Comparison of ENCODE assay signal across 1 cellular context in the genomic region with DNA sequence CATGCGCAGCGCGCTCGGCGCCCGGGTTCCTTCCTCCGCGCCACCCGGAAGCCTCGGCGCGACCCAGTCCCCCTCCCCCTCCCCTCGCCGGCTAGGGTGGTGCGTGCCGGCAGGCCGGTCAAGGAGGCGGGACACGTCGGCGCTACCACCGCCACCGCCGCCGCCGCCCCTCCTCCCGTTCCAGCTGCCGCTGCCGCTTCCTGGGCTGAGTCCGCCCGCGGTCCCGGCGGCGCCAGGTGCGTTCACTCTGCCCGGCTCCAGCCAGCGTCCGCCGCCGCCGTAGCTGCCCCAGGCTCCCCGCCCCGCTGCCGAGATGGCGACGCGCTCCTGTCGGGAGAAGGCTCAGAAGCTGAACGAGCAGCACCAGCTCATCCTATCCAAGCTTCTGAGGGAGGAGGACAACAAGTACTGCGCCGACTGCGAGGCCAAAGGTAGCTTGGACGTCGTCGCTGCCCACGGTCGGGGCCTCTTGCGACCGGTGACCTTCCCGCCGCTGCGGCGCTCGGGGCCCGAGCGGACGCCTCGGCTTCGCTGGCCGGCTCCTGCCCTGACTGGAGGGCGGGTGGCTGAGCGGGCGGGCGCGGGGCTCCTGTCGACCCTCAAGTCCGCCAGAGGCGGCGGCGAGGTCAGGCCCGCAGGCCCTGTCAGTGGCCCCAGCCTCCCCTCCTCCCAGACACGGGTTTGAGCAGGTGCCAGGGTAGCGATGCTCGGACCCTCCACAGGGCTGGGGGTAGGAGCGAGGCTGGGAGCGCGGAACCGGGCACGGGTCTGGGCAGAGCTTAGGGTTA.
A peak's percentile ranks its signal among the peaks of the same experiment; 100 is the strongest.
TF ChIP-seq lines count a peak whose summit lies in the region.

SMAP1 (plus strand) TSS at position 173 of the 788 bp plus-strand sequence; CDS start at position 314, 141 bp downstream.

TF ChIP-seq in K562, 482 proteins besides CTCF, POLR2A, EP300 and RAD21 (continued from another document and continues in another):
- TF ChIP-seq CHAMP1 (IDR thresholded peaks at IDR 0.05) (no peak), NEUROD1 (IDR thresholded peaks at IDR 0.05; ENCODE audit: borderline replicate concordance, low read depth, low read length, partially characterized antibody) (no peak), ZNF830 (CRISPR knock-in tag; IDR thresholded peaks at IDR 0.05) (no peak), THRB (CRISPR knock-in tag; conservative IDR thresholded peaks at IDR 0.05) (no peak), SNAPC5 (CRISPR knock-in tag; IDR thresholded peaks at IDR 0.05) (no peak), CC2D1A (IDR thresholded peaks at IDR 0.05) (no peak), JUN (IDR thresholded peaks at IDR 0.05; ENCODE audit: borderline replicate concordance, low read depth, low read length) (no peak), JUN (CRISPR knock-in tag; IDR thresholded peaks at IDR 0.05; ENCODE audit: borderline replicate concordance) (peak; percentile 82; the same call in 1 of the 2 replicates), E2F8 (IDR thresholded peaks at IDR 0.05; ENCODE audit: low read depth, partially characterized antibody) (no peak), SAFB (IDR thresholded peaks at IDR 0.05; ENCODE audit: borderline replicate concordance, low read depth, low read length) (no peak), FOXO4 (CRISPR knock-in tag; IDR thresholded peaks at IDR 0.05) (no peak), TAF1 (IDR thresholded peaks at IDR 0.05; ENCODE audit: control insufficient read depth, extremely low read depth, insufficient read depth, low read length, severe bottlenecking) (peak; percentile 54), ERF (CRISPR knock-in tag; IDR thresholded peaks at IDR 0.05) (no peak), ATF6 (CRISPR knock-in tag; IDR thresholded peaks at IDR 0.05) (no peak), SMAD2 (IDR thresholded peaks at IDR 0.05; ENCODE audit: low read depth, low read length) (no peak), NONO (IDR thresholded peaks at IDR 0.05; ENCODE audit: low read depth in 2 of 2, low read length in 1 of 2) (peak; percentile 41 to 57; a peak in 2 of 4 replicates), DACH1 (IDR thresholded peaks at IDR 0.05; ENCODE audit: partially characterized antibody) (no peak), KAT2B (IDR thresholded peaks at IDR 0.05; ENCODE audit: low read depth, low read length) (no peak), RNF219 (CRISPR knock-in tag; IDR thresholded peaks at IDR 0.05) (no peak), ZNF57 (CRISPR knock-in tag; IDR thresholded peaks at IDR 0.05) (no peak), HDAC2 (IDR thresholded peaks at IDR 0.05) (no peak), RBM15 (IDR thresholded peaks at IDR 0.05; ENCODE audit: insufficient read depth, low read length) (no peak), TCF15 (CRISPR knock-in tag; IDR thresholded peaks at IDR 0.05) (no peak), RNF2 (IDR thresholded peaks at IDR 0.05) (0 out of 2 replicates have a peak, but pooled peaks have one; percentile 47), GATA2 (CRISPR knock-in tag; IDR thresholded peaks at IDR 0.05) (no peak), RBM25 (IDR thresholded peaks at IDR 0.05; ENCODE audit: low read depth, low read length, severe bottlenecking) (no peak), ZNF197 (CRISPR knock-in tag; IDR thresholded peaks at IDR 0.05; ENCODE audit: low read depth) (no peak), PHTF2 (CRISPR knock-in tag; IDR thresholded peaks at IDR 0.05) (no peak), NFATC3 (IDR thresholded peaks at IDR 0.05) (no peak), ZC3H11A (IDR thresholded peaks at IDR 0.05; ENCODE audit: low read depth, low read length) (no peak), ZNF263 (CRISPR knock-in tag; IDR thresholded peaks at IDR 0.05; ENCODE audit: borderline replicate concordance) (peak; percentile 35; the same call in 1 of the 2 replicates), MAZ (CRISPR knock-in tag; conservative IDR thresholded peaks at IDR 0.05 in 1 of 2, IDR thresholded peaks at IDR 0.05 in 1 of 2) (peak; percentile 87 to 88), TEAD4 (IDR thresholded peaks at IDR 0.05; ENCODE audit: low read length) (no peak), TEAD4 (CRISPR knock-in tag; IDR thresholded peaks at IDR 0.05; ENCODE audit: borderline replicate concordance) (0 out of 2 replicates have a peak, but pooled peaks have one; percentile 43), SP1 (CRISPR knock-in tag; IDR thresholded peaks at IDR 0.05) (peak; percentile 47; the same call in 1 of the 2 replicates), IRF2 (CRISPR knock-in tag; IDR thresholded peaks at IDR 0.05) (no peak), HMGN3 (IDR thresholded peaks at IDR 0.05; ENCODE audit: borderline replicate concordance, extremely low read depth, insufficient read length, low read depth, low read length) (peak; percentile 48), GMEB1 (CRISPR knock-in tag; IDR thresholded peaks at IDR 0.05) (peak; percentile 90)
- TF ChIP-seq, protein P1, sequence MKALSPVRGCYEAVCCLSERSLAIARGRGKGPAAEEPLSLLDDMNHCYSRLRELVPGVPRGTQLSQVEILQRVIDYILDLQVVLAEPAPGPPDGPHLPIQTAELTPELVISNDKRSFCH (CRISPR knock-in tag; IDR thresholded peaks at IDR 0.05) = no peak
- TF ChIP-seq, protein P1 (tag; IDR thresholded peaks at IDR 0.05) = no peak; the same call in 1 of the 2 replicates
- TF ChIP-seq, protein P2, sequence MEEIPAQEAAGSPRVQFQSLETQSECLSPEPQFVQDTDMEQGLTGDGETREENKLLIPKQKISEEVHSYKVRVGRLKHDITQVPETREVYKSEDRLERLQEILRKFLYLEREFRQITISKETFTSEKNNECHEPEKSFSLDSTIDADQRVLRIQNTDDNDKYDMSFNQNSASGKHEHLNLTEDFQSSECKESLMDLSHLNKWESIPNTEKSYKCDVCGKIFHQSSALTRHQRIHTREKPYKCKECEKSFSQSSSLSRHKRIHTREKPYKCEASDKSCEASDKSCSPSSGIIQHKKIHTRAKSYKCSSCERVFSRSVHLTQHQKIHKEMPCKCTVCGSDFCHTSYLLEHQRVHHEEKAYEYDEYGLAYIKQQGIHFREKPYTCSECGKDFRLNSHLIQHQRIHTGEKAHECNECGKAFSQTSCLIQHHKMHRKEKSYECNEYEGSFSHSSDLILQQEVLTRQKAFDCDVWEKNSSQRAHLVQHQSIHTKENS (CRISPR knock-in tag; IDR thresholded peaks at IDR 0.05) = no peak
